Comparison of ENCODE assay signal across 21 cellular contexts in the genomic region with DNA sequence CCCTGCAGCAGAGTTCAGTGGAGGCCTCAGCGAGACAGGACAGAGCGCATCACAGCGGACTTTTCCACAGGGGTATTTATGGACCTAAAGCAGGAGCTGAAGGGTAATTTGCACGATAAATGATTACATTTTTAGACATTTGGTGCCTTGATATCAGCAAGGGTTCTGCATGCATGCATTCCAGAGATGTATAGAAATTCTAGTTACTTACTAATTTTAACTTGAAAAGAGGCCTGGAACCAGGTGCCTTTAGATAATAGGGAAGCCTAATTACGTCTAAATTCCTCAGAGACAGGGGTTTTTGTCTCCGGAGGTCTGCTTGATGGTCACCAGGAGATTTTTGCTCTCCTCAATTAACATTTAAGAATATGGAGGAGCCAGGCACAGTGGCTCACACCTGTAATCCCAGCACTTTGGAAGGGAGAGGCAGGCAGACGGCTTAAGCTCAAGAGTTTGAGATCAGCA.
"Had no signal": no experiment of that assay in that cellular context is flagged by ENCODE, and none has a peak within 500 bp of the region (broad histone marks: within the 10 kb centered on the region; RNA-seq: fewer than 3 reads in every experiment).

No MANE protein-coding gene starts in this region.

- H3K36me3 ChIP-seq: heart left ventricle, left ventricle myocardium inferior, lower lobe of right lung, prostate gland, right lobe of liver, suprapubic skin, tibial artery had no signal

- H3K27me3 ChIP-seq: heart left ventricle, right lobe of liver, tibial artery had no signal

- DNase-seq: effector CD4-positive, alpha-beta T cell; foreskin melanocyte; heart left ventricle; hypothalamus; kidney; left cardiac atrium; left ventricle myocardium inferior; lower lobe of right lung; naive B cell; right lobe of liver; stimulated activated CD4-positive, alpha-beta T cell treated with anti-CD3 and anti-CD28 coated beads, Interleukin-4, amount 100 ng/mL, for 1 hour; stimulated activated CD8-positive, alpha-beta memory T cell treated with anti-CD3 and anti-CD28 coated beads, Interleukin-4, amount 100 ng/mL, for 48 hours; stimulated activated naive CD8-positive, alpha-beta T cell treated with anti-CD3 and anti-CD28 coated beads, Interleukin-15, Interleukin-2, amounts not matched to agents 100 U/mL and 50 U/mL, for 24 hours; tibial artery had no signal

- H3K27ac Mint-ChIP-seq: memory B cell; stimulated activated effector memory CD8-positive, alpha-beta T cell treated with anti-CD3 and anti-CD28 coated beads, Interleukin-12 subunit alpha, Interleukin-12 subunit beta, amount 100 ng/mL, for 72 hours had no signal

- H3K4me1 Mint-ChIP-seq: memory B cell; naive B cell; stimulated activated effector memory CD8-positive, alpha-beta T cell treated with anti-CD3 and anti-CD28 coated beads, Interleukin-12 subunit alpha, Interleukin-12 subunit beta, amount 100 ng/mL, for 72 hours had no signal

- ATAC-seq: heart left ventricle; left cardiac atrium; lower lobe of right lung; right lobe of liver; stimulated activated effector memory CD8-positive, alpha-beta T cell treated with anti-CD3 and anti-CD28 coated beads, Interleukin-12 subunit alpha, Interleukin-12 subunit beta, amount 100 ng/mL, for 72 hours; stimulated activated naive CD8-positive, alpha-beta T cell treated with anti-CD3 and anti-CD28 coated beads, Interleukin-15, Interleukin-2, amounts not matched to agents 100 U/mL and 50 U/mL, for 24 hours had no signal

- H3K9ac ChIP-seq: parathyroid adenoma had no signal

- H3K4me3 ChIP-seq: coronary artery, heart left ventricle, left ventricle myocardium inferior, lower lobe of right lung, prostate gland, right lobe of liver, suprapubic skin, tibial artery had no signal

- H3K36me3 Mint-ChIP-seq: memory B cell; naive B cell; stimulated activated effector memory CD8-positive, alpha-beta T cell treated with anti-CD3 and anti-CD28 coated beads, Interleukin-12 subunit alpha, Interleukin-12 subunit beta, amount 100 ng/mL, for 72 hours had no signal

- H3K4me1 ChIP-seq: heart left ventricle, left ventricle myocardium inferior, lower lobe of right lung, parathyroid adenoma, prostate gland, right lobe of liver, suprapubic skin, tibial artery had no signal

- H3K9me3 ChIP-seq: heart left ventricle, left ventricle myocardium inferior, lower lobe of right lung, prostate gland, right lobe of liver, suprapubic skin, tibial artery had no signal

- H3K27ac ChIP-seq: coronary artery, heart left ventricle, left ventricle myocardium inferior, lower lobe of right lung, parathyroid adenoma, prostate gland, right lobe of liver, suprapubic skin, tibial artery had no signal

- H3K9me3 Mint-ChIP-seq: naive B cell; nephron; stimulated activated effector memory CD8-positive, alpha-beta T cell treated with anti-CD3 and anti-CD28 coated beads, Interleukin-12 subunit alpha, Interleukin-12 subunit beta, amount 100 ng/mL, for 72 hours had no signal

- H3K4me3 Mint-ChIP-seq: memory B cell; naive B cell; nephron; stimulated activated effector memory CD8-positive, alpha-beta T cell treated with anti-CD3 and anti-CD28 coated beads, Interleukin-12 subunit alpha, Interleukin-12 subunit beta, amount 100 ng/mL, for 72 hours had no signal
